In the genomic region with DNA sequence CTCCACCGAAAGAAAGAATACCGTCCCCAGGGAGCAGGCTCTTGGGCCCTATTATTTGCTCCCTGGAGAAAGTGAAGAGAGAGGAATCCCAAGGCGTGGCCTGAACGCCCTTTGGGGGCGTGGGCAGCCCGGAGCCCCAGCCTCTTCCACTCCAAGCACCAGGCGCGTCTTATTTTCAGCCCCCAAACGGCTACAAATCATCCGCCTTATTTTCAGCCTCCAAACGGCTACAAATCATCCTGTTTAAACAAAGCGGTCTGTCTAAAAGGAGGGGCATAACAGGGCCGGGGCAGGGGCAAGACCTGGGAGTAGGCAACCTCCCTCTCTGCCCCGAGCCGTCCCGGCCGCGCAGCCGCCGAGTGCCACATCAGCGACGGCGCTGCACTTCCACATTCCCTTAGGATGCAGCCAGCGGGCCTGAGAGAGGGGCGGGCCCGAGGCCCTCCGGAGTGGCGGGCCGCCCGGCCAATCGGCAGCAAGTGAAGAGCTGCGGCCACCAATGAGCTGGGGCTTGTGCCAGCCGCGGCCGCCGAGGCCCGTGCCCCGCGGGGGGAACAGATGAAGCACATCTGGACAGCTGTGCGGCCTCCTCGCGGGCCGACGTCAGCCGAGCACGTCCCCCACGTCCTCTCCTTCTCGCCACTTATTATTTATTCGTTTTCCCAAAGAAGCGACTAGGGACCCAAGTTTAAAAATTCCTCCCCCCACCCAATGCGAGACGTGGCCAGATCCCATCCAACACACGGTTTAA, we compare ENCODE assay signal across 1 cellular context.
TF ChIP-seq lines count a peak whose summit lies in the region.

A gene with protein sequence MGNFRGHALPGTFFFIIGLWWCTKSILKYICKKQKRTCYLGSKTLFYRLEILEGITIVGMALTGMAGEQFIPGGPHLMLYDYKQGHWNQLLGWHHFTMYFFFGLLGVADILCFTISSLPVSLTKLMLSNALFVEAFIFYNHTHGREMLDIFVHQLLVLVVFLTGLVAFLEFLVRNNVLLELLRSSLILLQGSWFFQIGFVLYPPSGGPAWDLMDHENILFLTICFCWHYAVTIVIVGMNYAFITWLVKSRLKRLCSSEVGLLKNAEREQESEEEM (plus strand): TSS at position 561 of the 751 bp plus-strand sequence. CDS start 62,593 bp downstream, outside the sequence.

TF ChIP-seq in HEK293, 187 proteins besides CTCF, POLR2A, EP300 and RAD21 (continued from another document):
- TF ChIP-seq, protein P1, sequence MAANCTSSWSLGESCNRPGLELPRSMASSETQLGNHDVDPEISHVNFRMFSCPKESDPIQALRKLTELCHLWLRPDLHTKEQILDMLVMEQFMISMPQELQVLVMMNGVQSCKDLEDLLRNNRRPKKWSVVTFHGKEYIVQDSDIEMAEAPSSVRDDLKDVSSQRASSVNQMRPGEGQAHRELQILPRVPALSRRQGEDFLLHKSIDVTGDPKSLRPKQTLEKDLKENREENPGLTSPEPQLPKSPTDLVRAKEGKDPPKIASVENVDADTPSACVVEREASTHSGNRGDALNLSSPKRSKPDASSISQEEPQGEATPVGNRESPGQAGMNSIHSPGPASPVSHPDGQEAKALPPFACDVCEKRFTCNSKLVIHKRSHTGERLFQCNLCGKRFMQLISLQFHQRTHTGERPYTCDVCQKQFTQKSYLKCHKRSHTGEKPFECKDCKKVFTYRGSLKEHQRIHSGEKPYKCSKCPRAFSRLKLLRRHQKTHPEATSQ (tag by site-specific recombination; IDR thresholded peaks at IDR 0.05) = no peak
- no peak for TF ChIP-seq ZNF571 (tag by site-specific recombination; IDR thresholded peaks at IDR 0.05)
- no peak for TF ChIP-seq ZNF670 (tag by site-specific recombination; IDR thresholded peaks at IDR 0.05; ENCODE audit: low read depth)
- TF ChIP-seq, protein P2, sequence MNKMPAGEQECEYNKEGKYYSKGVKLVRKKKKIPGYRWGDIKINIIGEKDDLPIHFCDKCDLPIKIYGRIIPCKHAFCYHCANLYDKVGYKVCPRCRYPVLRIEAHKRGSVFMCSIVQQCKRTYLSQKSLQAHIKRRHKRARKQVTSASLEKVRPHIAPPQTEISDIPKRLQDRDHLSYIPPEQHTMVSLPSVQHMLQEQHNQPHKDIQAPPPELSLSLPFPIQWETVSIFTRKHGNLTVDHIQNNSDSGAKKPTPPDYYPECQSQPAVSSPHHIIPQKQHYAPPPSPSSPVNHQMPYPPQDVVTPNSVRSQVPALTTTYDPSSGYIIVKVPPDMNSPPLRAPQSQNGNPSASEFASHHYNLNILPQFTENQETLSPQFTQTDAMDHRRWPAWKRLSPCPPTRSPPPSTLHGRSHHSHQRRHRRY (tag by site-specific recombination; IDR thresholded peaks at IDR 0.05) = no peak
- no peak for TF ChIP-seq ZNF555 (tag by site-specific recombination; conservative IDR thresholded peaks at IDR 0.05)
- no peak for TF ChIP-seq ZNF521 (tag by site-specific recombination; IDR thresholded peaks at IDR 0.05)
- no peak for TF ChIP-seq ZNF354C (tag by site-specific recombination; IDR thresholded peaks at IDR 0.05; ENCODE audit: borderline replicate concordance, low read depth)
- no peak for TF ChIP-seq ZNF16 (tag by site-specific recombination; IDR thresholded peaks at IDR 0.05; ENCODE audit: low read depth)
- TF ChIP-seq, protein P3, sequence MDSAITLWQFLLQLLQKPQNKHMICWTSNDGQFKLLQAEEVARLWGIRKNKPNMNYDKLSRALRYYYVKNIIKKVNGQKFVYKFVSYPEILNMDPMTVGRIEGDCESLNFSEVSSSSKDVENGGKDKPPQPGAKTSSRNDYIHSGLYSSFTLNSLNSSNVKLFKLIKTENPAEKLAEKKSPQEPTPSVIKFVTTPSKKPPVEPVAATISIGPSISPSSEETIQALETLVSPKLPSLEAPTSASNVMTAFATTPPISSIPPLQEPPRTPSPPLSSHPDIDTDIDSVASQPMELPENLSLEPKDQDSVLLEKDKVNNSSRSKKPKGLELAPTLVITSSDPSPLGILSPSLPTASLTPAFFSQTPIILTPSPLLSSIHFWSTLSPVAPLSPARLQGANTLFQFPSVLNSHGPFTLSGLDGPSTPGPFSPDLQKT (IDR thresholded peaks at IDR 0.05; ENCODE audit: borderline replicate concordance, low read depth, low read length) = no peak
- no peak for TF ChIP-seq ZNF791 (tag by site-specific recombination; IDR thresholded peaks at IDR 0.05)
- no peak for TF ChIP-seq ZSCAN23 (tag by site-specific recombination; IDR thresholded peaks at IDR 0.05)
- TF ChIP-seq OSR2 (tag by site-specific recombination; IDR thresholded peaks at IDR 0.05) = no peak
- TF ChIP-seq ZNF501 (tag by site-specific recombination; IDR thresholded peaks at IDR 0.05) = peak; percentile 51; the same call in 1 of the 2 replicates
- no peak for TF ChIP-seq ZNF223 (tag by site-specific recombination; IDR thresholded peaks at IDR 0.05)
- no peak for TF ChIP-seq ZNF610 (tag by site-specific recombination; IDR thresholded peaks at IDR 0.05; ENCODE audit: borderline replicate concordance)
- TF ChIP-seq, protein P4, sequence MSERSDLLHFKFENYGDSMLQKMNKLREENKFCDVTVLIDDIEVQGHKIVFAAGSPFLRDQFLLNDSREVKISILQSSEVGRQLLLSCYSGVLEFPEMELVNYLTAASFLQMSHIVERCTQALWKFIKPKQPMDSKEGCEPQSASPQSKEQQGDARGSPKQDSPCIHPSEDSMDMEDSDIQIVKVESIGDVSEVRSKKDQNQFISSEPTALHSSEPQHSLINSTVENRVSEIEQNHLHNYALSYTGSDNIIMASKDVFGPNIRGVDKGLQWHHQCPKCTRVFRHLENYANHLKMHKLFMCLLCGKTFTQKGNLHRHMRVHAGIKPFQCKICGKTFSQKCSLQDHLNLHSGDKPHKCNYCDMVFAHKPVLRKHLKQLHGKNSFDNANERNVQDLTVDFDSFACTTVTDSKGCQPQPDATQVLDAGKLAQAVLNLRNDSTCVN (tag by site-specific recombination; optimal IDR thresholded peaks at IDR 0.05) = peak; percentile 78
- TF ChIP-seq ZNF350 (tag by site-specific recombination; IDR thresholded peaks at IDR 0.05) = no peak
- TF ChIP-seq ZXDB (tag by site-specific recombination; IDR thresholded peaks at IDR 0.05) = peak; percentile 65
